In the genomic region with DNA sequence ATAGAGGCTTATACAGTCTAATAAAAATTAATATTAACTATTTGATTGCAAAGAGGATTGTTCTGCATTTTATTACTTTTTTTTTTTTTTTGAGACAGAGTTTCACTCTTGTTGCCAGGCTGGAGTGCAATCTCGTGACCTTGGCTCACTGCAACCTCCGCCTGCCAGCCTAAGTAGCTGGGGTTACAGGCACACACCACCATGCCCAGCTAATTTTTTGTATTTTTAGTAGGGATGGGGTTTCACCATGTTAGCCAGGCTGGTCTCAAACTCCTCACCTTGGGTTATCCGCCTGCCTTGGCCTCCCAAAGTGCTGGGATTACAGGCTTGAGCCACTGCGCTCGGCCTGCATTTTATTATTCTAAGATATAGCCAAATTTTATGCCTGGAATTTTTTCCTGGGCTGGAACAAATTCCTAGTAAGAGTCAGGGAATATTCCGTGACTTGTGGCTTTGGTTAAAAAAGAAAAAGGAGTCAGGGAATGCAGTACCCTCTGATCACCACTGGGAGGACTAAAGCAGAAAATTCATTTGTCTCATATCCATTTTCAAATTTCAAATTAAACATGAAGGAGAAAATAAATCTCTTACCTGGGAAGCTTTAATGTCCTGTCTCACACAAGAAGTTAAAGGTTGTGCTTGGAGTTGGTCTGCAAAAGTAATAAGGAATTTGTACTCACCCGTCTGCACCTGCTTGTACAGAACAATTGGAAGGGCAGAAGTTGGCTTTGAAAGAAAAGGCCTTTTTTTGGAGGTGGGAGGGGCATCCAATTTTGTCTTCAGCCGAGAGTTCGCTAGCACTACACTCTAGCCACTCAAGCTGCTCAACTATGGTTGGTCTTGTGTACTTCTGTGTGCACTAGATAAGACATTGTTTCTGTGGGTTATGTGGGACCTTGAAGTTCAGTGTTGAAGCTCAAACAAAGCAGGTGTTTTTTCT, we compare ENCODE assay signal across 8 cellular contexts. TPM values are rescaled to one million over a fixed set of nuclear protein-coding genes. Genes with fewer than 3 reads are reported as not detected.
A peak's percentile ranks its signal among the peaks of the same experiment; 100 is the strongest.
DNase-seq lines count a peak whose midpoint lies in the region; ATAC-seq, FAIRE-seq and TF ChIP-seq lines count a peak whose summit lies in the region.

No MANE protein-coding gene starts in this region.

- H3K36me3 Mint-ChIP-seq in immature natural killer cell: no peaks in the 10 kb centered on the region

- peak overlapping the region in 2 of 5 donors; percentile 27 to 41 for H3K4me3 Mint-ChIP-seq in immature natural killer cell

- H3K36me3 ChIP-seq in HUES48 (ENCODE audit: control insufficient read depth, insufficient read depth, low read length) (no peaks in the 10 kb centered on the region), adipocyte (ENCODE audit: control insufficient read depth, insufficient read depth, low read length, severe bottlenecking) (no peaks in the 10 kb centered on the region), thymus (ENCODE audit: control insufficient read depth, insufficient read depth) (no peaks in the 10 kb centered on the region)

- peak overlapping the region; percentile 21 to 65 (median 30) for H3K27ac Mint-ChIP-seq in immature natural killer cell

- no peaks in the 10 kb centered on the region for H3K9me3 Mint-ChIP-seq in immature natural killer cell

- H3K9me3 ChIP-seq in HUES48 (ENCODE audit: control insufficient read depth, insufficient read depth, low read length): no peaks in the 10 kb centered on the region
- no peaks in the 10 kb centered on the region for H3K9me3 ChIP-seq in adipocyte (ENCODE audit: control insufficient read depth, low read length)
- H3K9me3 ChIP-seq in thymus (ENCODE audit: control insufficient read depth): no peaks in the 10 kb centered on the region

- H3K27me3 ChIP-seq in HUES48 (ENCODE audit: control insufficient read depth, insufficient read depth, low read length) (no peaks in the 10 kb centered on the region), adipocyte (replicated peaks; ENCODE audit: control insufficient read depth, insufficient read depth, low read length) (no peaks in the 10 kb centered on the region), thymus (ENCODE audit: control insufficient read depth, insufficient read depth) (no peaks in the 10 kb centered on the region)

- H3K4me1 Mint-ChIP-seq in immature natural killer cell: peaks cover 61 to 74% of the 10 kb centered on the region in 2 donors

- ATAC-seq in GM21447 (IDR thresholded peaks at IDR 0.05; ENCODE audit: unreplicated experiment) (no peak), HG03457 (IDR thresholded peaks at IDR 0.05; ENCODE audit: unreplicated experiment) (no peak)

- H3K4me1 ChIP-seq in HUES48 (ENCODE audit: control insufficient read depth, insufficient read depth, low read length) (peaks cover 3% of the 10 kb centered on the region; the same call in 1 of the 2 replicates), adipocyte (ENCODE audit: control insufficient read depth, insufficient read depth, low read length) (peaks cover 59% of the 10 kb centered on the region), thymus (ENCODE audit: control insufficient read depth, insufficient read depth, low read length) (peaks cover 15% of the 10 kb centered on the region)

- H3K27me3 Mint-ChIP-seq in immature natural killer cell (ENCODE audit: low read depth in 3 of 3): no peaks in the 10 kb centered on the region

- DNase-seq in D721Med (ENCODE audit: insufficient read length, low spot score): no peak
- peak; percentile 82 for DNase-seq in adipocyte (ENCODE audit: low read depth)
- peak in 1 of 3 donors; percentile 23 for DNase-seq in immature natural killer cell
- DNase-seq in activated CD8-positive, alpha-beta memory T cell treated with anti-CD3 and anti-CD28 coated beads for 24 hours: no peak

- H3K27ac ChIP-seq in HUES48 (ENCODE audit: low read depth, low read length): peak overlapping the region; percentile 24
- peak overlapping the region; percentile 78 for H3K27ac ChIP-seq in thymus (ENCODE audit: low read depth)

- no peak for FAIRE-seq in D721Med (lab: Jason Lieb, UNC)

- TF ChIP-seq CTCF in D721Med (IDR thresholded peaks at IDR 0.05; ENCODE audit: insufficient read depth, missing control alignments): peak; percentile 44

- H3K4me3 ChIP-seq in HUES48 (ENCODE audit: low read depth, low read length) (no peak overlapping the region), adipocyte (ENCODE audit: low read length) (peak overlapping the region; percentile 36), thymus (ENCODE audit: low read length) (no peak overlapping the region)

- H3K9ac ChIP-seq in HUES48 (ENCODE audit: low read depth, low read length) (no peak overlapping the region), adipocyte (ENCODE audit: low read length) (peak overlapping the region; percentile 56)

- WGBS in thymus: 70% methylated on average over 9 of the region's 9 CpGs

RNA-seq across cellular contexts. Expression of a gene that starts 8.7 kb away (rescaled TPM):
- polyA plus RNA-seq in immature natural killer cell: 10 to 100 TPM; 23.4 to 44.1 (median 25.7) TPM
- 91.6 TPM for polyA plus RNA-seq in thymus

RNA-seq across cellular contexts. Expression of a gene that starts 59.9 kb away (rescaled TPM):
- 100 to 1,000 TPM; 348 to 443 (median 414) TPM for polyA plus RNA-seq in immature natural killer cell
- 96.1 TPM for polyA plus RNA-seq in thymus
